Comparison of ENCODE assay signal across 8 cellular contexts in the genomic region with DNA sequence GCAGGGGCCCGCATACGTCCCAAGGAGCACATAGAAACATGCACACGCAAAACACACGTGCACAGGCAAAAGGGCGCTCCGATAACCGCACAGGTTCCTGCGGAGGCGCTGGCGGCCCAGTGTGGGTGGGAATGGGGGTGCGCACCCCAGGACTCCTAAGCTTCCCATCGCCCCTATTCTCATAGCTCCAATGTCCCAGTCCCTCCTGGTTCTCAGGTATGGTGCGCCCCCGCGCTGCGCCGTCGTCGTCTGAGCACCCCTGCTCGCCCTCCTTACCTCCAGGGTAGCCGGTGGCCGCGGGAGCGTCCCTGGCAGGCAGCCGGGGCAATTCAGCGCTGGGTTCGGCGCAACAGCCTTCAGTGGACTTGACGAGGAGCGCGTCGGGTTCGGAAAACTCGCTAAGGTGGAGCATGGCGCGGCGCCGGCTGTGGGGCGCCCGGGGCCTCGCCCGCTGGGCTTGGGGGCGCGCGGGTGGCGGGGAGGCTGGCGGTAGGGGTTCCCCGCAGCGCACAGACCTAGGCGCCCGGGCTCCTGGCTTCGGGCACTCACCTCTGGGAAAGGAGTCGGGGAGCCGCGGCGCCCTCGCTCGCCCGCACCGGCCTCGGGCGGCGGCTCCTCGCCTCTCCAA. TPM values are rescaled to one million over a fixed set of nuclear protein-coding genes. Genes with fewer than 3 reads are reported as not detected.
DNase-seq lines count a peak whose midpoint lies in the region; ATAC-seq and TF ChIP-seq lines count a peak whose summit lies in the region.

No MANE protein-coding gene starts in this region.

- TF ChIP-seq EP300 in stomach (IDR thresholded peaks at IDR 0.05) = no peak

- peaks cover 50% of the 10 kb centered on the region for H3K27me3 ChIP-seq in CD8-positive, alpha-beta memory T cell (ENCODE audit: insufficient read depth, low read length, poor library complexity, severe bottlenecking)
- peaks cover 25 to 100% (median 66%) of the 10 kb centered on the region in 3 donors for H3K27me3 ChIP-seq in stomach

- peak overlapping the region; percentile 19 for H3K4me3 ChIP-seq in CD8-positive, alpha-beta memory T cell (ENCODE audit: low read length)
- H3K4me3 ChIP-seq in iPS-18c (ENCODE audit: insufficient read depth, low read depth, low read length) (peak overlapping the region; percentile 63), stomach (peak overlapping the region; percentile 41 to 60 (median 46))

- POLR2A ChIA-PET in CD8-positive, alpha-beta memory T cell (lab: Charles Lee) = interaction anchor here (1.0 to 4.7 kb wide), 2 partner anchors 9 to 59 kb away, joined by 3 to 25 read pairs; a partner anchor contains a TSS

- CTCF ChIA-PET in CD8-positive, alpha-beta memory T cell (lab: Charles Lee) = interaction anchor here (1.3 to 6.8 kb wide), 4 partner anchors 9 to 58 kb away, joined by 3 to 54 read pairs (median 21); a partner anchor contains a TSS

- intact Hi-C loops in stomach (cut with DNase I; ENCODE audit: low total_unique reads) = no loop called here

- H3K9me3 Mint-ChIP-seq in CD8-positive, alpha-beta memory T cell = peaks cover 0 to 6% (median 0%) of the 10 kb centered on the region in 5 donors
- no peaks in the 10 kb centered on the region for H3K9me3 Mint-ChIP-seq in activated T-helper 17 cell treated with anti-CD3 and anti-CD28 coated beads, Interleukin-2, amount 50 U/mL, for 72 hours

- H3K27ac ChIP-seq in CD8-positive, alpha-beta memory T cell (ENCODE audit: low read depth, low read length) = no peak overlapping the region
- H3K27ac ChIP-seq in stomach = no peak overlapping the region

- H3K4me1 Mint-ChIP-seq in CD8-positive, alpha-beta memory T cell = peaks cover 8 to 34% (median 20%) of the 10 kb centered on the region in 3 donors
- H3K4me1 Mint-ChIP-seq in activated T-helper 17 cell treated with anti-CD3 and anti-CD28 coated beads, Interleukin-2, amount 50 U/mL, for 72 hours = no peaks in the 10 kb centered on the region

- peaks cover 46 to 67% of the 10 kb centered on the region in 2 donors for H3K27me3 Mint-ChIP-seq in CD8-positive, alpha-beta memory T cell
- peaks cover 49% of the 10 kb centered on the region for H3K27me3 Mint-ChIP-seq in activated T-helper 17 cell treated with anti-CD3 and anti-CD28 coated beads, Interleukin-2, amount 50 U/mL, for 72 hours

- H3K36me3 Mint-ChIP-seq in CD8-positive, alpha-beta memory T cell = no peaks in the 10 kb centered on the region
- no peaks in the 10 kb centered on the region for H3K36me3 Mint-ChIP-seq in activated T-helper 17 cell treated with anti-CD3 and anti-CD28 coated beads, Interleukin-2, amount 50 U/mL, for 72 hours (ENCODE audit: low read depth)

- H3K4me3 Mint-ChIP-seq in CD8-positive, alpha-beta memory T cell = peak overlapping the region; percentile 65 to 90 (median 79)
- H3K4me3 Mint-ChIP-seq in activated T-helper 17 cell treated with anti-CD3 and anti-CD28 coated beads, Interleukin-2, amount 50 U/mL, for 72 hours = peak overlapping the region; percentile 58

- H3K36me3 ChIP-seq in CD8-positive, alpha-beta memory T cell (ENCODE audit: insufficient read depth, low read length) = no peaks in the 10 kb centered on the region
- no peaks in the 10 kb centered on the region for H3K36me3 ChIP-seq in stomach

- no peak for TF ChIP-seq CTCF in stomach (IDR thresholded peaks at IDR 0.05)

- DNase-seq in CD8-positive, alpha-beta memory T cell = peak in 1 of 5 donors; percentile 47
- DNase-seq in stomach (no peak), hippocampal formation (lab: John Stamatoyannopoulos, UW) (no peak), NCI-H2196 (lab: John Stamatoyannopoulos, UW; ENCODE audit: unreplicated experiment) (no peak)

- WGBS in stomach, 5 donors = 2 to 5% (median 4%) methylated on average over 29 to 64 of the region's 64 CpGs

- peak; percentile 1 for ATAC-seq in HG02798 (IDR thresholded peaks at IDR 0.05; ENCODE audit: poor library complexity, unreplicated experiment)
- peak; percentile 22 for ATAC-seq in activated T-helper 17 cell treated with anti-CD3 and anti-CD28 coated beads, Interleukin-2, amount 50 U/mL, for 72 hours (replicated peaks)
- ATAC-seq in GM18873 (IDR thresholded peaks at IDR 0.05; ENCODE audit: low FRiP score, unreplicated experiment) = no peak

- H3K27ac Mint-ChIP-seq in CD8-positive, alpha-beta memory T cell = peak overlapping the region in 2 of 8 donors; percentile 30 to 43
- no peak overlapping the region for H3K27ac Mint-ChIP-seq in activated T-helper 17 cell treated with anti-CD3 and anti-CD28 coated beads, Interleukin-2, amount 50 U/mL, for 72 hours

- H3K4me1 ChIP-seq in CD8-positive, alpha-beta memory T cell (ENCODE audit: insufficient read depth, low read length) = peaks cover 27% of the 10 kb centered on the region
- peaks cover 19 to 31% (median 28%) of the 10 kb centered on the region in 4 donors for H3K4me1 ChIP-seq in stomach

- no peaks in the 10 kb centered on the region for H3K9me3 ChIP-seq in CD8-positive, alpha-beta memory T cell (ENCODE audit: low read length)
- H3K9me3 ChIP-seq in iPS-18c (ENCODE audit: control insufficient read depth, insufficient read depth, low read length) (no peaks in the 10 kb centered on the region), stomach (peaks cover 0 to 6% (median 2%) of the 10 kb centered on the region in 4 donors)

- no peak for TF ChIP-seq POLR2A in stomach (IDR thresholded peaks at IDR 0.05)

RNA-seq across cellular contexts. Expression of a gene that starts 0.3 kb away (rescaled TPM):
- under 1 TPM; 0.31 to 0.55 TPM for total RNA-seq in CD8-positive, alpha-beta memory T cell
- polyA plus RNA-seq in CD8-positive, alpha-beta memory T cell = not detected
- total RNA-seq in activated T-helper 17 cell treated with anti-CD3 and anti-CD28 coated beads, Interleukin-2, amount 50 U/mL, for 72 hours = under 1 TPM; 0.11 to 0.29 TPM
- not detected for total RNA-seq in stomach
- under 1 TPM in 2 of 3 donors, not detected in 1; 0.05 to 0.31 TPM for polyA plus RNA-seq in stomach

RNA-seq across cellular contexts. Expression of a gene that starts 8.7 kb away (rescaled TPM):
- total RNA-seq in CD8-positive, alpha-beta memory T cell = 10 to 100 TPM; 25.3 to 25.6 TPM
- 2.4 TPM for polyA plus RNA-seq in CD8-positive, alpha-beta memory T cell
- 10 to 100 TPM; 32.2 to 36.3 TPM for total RNA-seq in activated T-helper 17 cell treated with anti-CD3 and anti-CD28 coated beads, Interleukin-2, amount 50 U/mL, for 72 hours
- total RNA-seq in stomach = 10 to 100 TPM in 1 of 5 donors, 1 to 10 TPM in 3, under 1 TPM in 1; 0.55 to 16.8 (median 4.0) TPM
- polyA plus RNA-seq in stomach = 1 to 10 TPM in 1 of 3 donors, under 1 TPM in 2; 0.62 to 1.4 (median 0.80) TPM

RNA-seq across cellular contexts. Expression of a gene that starts 58.9 kb away (rescaled TPM):
- 100 to 1,000 TPM; 750 to 758 TPM for total RNA-seq in CD8-positive, alpha-beta memory T cell
- 263 TPM for polyA plus RNA-seq in CD8-positive, alpha-beta memory T cell
- 100 to 1,000 TPM; 317 to 592 TPM for total RNA-seq in activated T-helper 17 cell treated with anti-CD3 and anti-CD28 coated beads, Interleukin-2, amount 50 U/mL, for 72 hours
- total RNA-seq in stomach = 100 to 1,000 TPM; 124 to 243 (median 145) TPM
- 100 to 1,000 TPM; 140 to 159 (median 150) TPM for polyA plus RNA-seq in stomach

RNA-seq across cellular contexts. Expression of a gene that starts 60.0 kb away (rescaled TPM):
- 10 to 100 TPM; 21.1 to 24.9 TPM for total RNA-seq in CD8-positive, alpha-beta memory T cell
- 27.2 TPM for polyA plus RNA-seq in CD8-positive, alpha-beta memory T cell
- 10 to 100 TPM in 1 of 2 donors, 1 to 10 TPM in 1; 10.0 to 16.0 TPM for total RNA-seq in activated T-helper 17 cell treated with anti-CD3 and anti-CD28 coated beads, Interleukin-2, amount 50 U/mL, for 72 hours
- 100 to 1,000 TPM in 1 of 5 donors, 10 to 100 TPM in 2, 1 to 10 TPM in 2; 7.1 to 123 (median 18.7) TPM for total RNA-seq in stomach
- 10 to 100 TPM; 21.5 to 45.9 (median 30.1) TPM for polyA plus RNA-seq in stomach
